Comparison of ENCODE assay signal across 1 cellular context in the genomic region with DNA sequence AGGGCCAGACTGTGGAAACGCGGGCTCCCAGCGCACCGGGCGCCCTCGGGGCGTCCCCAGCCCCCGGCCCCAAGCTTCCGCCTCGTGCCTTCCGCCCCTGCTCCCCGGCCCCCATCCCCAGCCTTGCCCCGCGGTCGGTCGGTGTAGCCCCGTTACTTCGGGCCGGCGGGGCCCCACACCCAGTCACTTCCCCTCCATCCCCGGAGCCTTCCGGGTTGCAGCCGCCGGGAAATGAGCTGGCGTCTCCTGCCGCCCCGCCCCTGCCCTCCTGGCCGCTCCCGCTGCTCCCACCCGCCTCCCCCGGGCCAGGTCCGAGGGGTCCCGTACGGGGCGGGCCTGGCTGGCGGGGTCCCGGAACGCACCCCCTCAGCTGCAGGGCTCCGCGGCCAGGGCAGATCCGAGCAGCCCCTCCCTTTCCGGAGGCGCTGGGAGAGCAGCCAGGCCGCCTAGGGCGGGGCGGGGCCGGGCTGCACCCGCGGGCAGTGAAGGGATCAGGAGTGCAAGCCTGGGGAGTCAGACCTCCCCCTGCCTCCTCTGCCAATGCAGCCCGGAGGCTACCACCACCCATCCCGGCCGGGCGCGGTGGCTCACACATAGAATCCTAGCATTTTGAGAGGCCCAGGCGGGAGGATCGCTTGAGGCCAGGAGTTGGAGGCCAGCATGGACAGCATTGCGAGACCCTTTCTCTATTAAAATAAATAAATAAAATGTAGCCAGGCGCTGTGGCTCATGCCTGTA.
TF ChIP-seq lines count a peak whose summit lies in the region.

No MANE protein-coding gene starts in this region.

TF ChIP-seq in HepG2, 621 proteins besides CTCF, POLR2A, EP300 and RAD21 (continued from another document and continues in another):
- TF ChIP-seq, protein P1, sequence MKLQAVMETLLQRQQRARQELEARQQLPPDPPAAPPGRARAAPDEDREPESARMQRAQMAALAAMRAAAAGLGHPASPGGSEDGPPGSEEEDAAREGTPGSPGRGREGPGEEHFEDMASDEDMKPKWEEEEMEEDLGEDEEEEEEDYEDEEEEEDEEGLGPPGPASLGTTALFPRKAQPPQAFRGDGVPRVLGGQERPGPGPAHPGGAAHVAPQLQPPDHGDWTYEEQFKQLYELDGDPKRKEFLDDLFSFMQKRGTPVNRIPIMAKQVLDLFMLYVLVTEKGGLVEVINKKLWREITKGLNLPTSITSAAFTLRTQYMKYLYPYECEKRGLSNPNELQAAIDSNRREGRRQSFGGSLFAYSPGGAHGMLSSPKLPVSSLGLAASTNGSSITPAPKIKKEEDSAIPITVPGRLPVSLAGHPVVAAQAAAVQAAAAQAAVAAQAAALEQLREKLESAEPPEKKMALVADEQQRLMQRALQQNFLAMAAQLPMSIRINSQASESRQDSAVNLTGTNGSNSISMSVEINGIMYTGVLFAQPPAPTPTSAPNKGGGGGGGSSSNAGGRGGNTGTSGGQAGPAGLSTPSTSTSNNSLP (IDR thresholded peaks at IDR 0.05; ENCODE audit: low read depth, low read length): no peak
- TF ChIP-seq ZNF660 (CRISPR knock-in tag; IDR thresholded peaks at IDR 0.05; ENCODE audit: borderline replicate concordance, low read depth): no peak
- TF ChIP-seq, protein P2, sequence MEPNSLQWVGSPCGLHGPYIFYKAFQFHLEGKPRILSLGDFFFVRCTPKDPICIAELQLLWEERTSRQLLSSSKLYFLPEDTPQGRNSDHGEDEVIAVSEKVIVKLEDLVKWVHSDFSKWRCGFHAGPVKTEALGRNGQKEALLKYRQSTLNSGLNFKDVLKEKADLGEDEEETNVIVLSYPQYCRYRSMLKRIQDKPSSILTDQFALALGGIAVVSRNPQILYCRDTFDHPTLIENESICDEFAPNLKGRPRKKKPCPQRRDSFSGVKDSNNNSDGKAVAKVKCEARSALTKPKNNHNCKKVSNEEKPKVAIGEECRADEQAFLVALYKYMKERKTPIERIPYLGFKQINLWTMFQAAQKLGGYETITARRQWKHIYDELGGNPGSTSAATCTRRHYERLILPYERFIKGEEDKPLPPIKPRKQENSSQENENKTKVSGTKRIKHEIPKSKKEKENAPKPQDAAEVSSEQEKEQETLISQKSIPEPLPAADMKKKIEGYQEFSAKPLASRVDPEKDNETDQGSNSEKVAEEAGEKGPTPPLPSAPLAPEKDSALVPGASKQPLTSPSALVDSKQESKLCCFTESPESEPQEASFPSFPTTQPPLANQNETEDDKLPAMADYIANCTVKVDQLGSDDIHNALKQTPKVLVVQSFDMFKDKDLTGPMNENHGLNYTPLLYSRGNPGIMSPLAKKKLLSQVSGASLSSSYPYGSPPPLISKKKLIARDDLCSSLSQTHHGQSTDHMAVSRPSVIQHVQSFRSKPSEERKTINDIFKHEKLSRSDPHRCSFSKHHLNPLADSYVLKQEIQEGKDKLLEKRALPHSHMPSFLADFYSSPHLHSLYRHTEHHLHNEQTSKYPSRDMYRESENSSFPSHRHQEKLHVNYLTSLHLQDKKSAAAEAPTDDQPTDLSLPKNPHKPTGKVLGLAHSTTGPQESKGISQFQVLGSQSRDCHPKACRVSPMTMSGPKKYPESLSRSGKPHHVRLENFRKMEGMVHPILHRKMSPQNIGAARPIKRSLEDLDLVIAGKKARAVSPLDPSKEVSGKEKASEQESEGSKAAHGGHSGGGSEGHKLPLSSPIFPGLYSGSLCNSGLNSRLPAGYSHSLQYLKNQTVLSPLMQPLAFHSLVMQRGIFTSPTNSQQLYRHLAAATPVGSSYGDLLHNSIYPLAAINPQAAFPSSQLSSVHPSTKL (CRISPR knock-in tag; IDR thresholded peaks at IDR 0.05): 0 out of 2 replicates have a peak, but pooled peaks have one; percentile 17
- no peak for TF ChIP-seq HIVEP1 (CRISPR knock-in tag; IDR thresholded peaks at IDR 0.05)
- no peak for TF ChIP-seq E2F5 (CRISPR knock-in tag; conservative IDR thresholded peaks at IDR 0.05)
- no peak for TF ChIP-seq ZNF841 (CRISPR knock-in tag; IDR thresholded peaks at IDR 0.05; ENCODE audit: borderline replicate concordance)
- TF ChIP-seq, protein P3, sequence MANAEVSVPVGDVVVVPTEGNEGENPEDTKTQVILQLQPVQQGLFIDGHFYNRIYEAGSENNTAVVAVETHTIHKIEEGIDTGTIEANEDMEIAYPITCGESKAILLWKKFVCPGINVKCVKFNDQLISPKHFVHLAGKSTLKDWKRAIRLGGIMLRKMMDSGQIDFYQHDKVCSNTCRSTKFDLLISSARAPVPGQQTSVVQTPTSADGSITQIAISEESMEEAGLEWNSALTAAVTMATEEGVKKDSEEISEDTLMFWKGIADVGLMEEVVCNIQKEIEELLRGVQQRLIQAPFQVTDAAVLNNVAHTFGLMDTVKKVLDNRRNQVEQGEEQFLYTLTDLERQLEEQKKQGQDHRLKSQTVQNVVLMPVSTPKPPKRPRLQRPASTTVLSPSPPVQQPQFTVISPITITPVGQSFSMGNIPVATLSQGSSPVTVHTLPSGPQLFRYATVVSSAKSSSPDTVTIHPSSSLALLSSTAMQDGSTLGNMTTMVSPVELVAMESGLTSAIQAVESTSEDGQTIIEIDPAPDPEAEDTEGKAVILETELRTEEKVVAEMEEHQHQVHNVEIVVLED (CRISPR knock-in tag; IDR thresholded peaks at IDR 0.05; ENCODE audit: borderline replicate concordance): no peak
- peak; percentile 49; the same call in 1 of the 2 replicates for TF ChIP-seq PAXIP1 (CRISPR knock-in tag; conservative IDR thresholded peaks at IDR 0.05)
- no peak for TF ChIP-seq DNMT3B (CRISPR knock-in tag; conservative IDR thresholded peaks at IDR 0.05)
- no peak for TF ChIP-seq ZNF761 (CRISPR knock-in tag; conservative IDR thresholded peaks at IDR 0.05)
- TF ChIP-seq ZNF18 (CRISPR knock-in tag; IDR thresholded peaks at IDR 0.05; ENCODE audit: insufficient replicate concordance): no peak
- TF ChIP-seq ZSCAN21 (CRISPR knock-in tag; IDR thresholded peaks at IDR 0.05; ENCODE audit: borderline replicate concordance): no peak
- TF ChIP-seq ETV6 (CRISPR knock-in tag; conservative IDR thresholded peaks at IDR 0.05): no peak
- no peak for TF ChIP-seq PRPF4 (IDR thresholded peaks at IDR 0.05; ENCODE audit: low read depth, low read length, poor library complexity, severe bottlenecking)
- TF ChIP-seq TEAD2 (CRISPR knock-in tag; IDR thresholded peaks at IDR 0.05): no peak
- no peak for TF ChIP-seq ZNF816 (CRISPR knock-in tag; IDR thresholded peaks at IDR 0.05; ENCODE audit: borderline replicate concordance)
- no peak for TF ChIP-seq NR0B2 (CRISPR knock-in tag; IDR thresholded peaks at IDR 0.05)
- TF ChIP-seq ATF3 (CRISPR knock-in tag; IDR thresholded peaks at IDR 0.05): no peak
- no peak for TF ChIP-seq ZNF83 (CRISPR knock-in tag; IDR thresholded peaks at IDR 0.05; ENCODE audit: borderline replicate concordance)
- peak; percentile 24; the same call in 1 of the 2 replicates for TF ChIP-seq THAP8 (CRISPR knock-in tag; IDR thresholded peaks at IDR 0.05; ENCODE audit: borderline replicate concordance)
- TF ChIP-seq SALL2 (CRISPR knock-in tag; IDR thresholded peaks at IDR 0.05): no peak
- no peak for TF ChIP-seq NCOR1 (IDR thresholded peaks at IDR 0.05; ENCODE audit: borderline replicate concordance, low read length)
- TF ChIP-seq HOXA9 (CRISPR knock-in tag; IDR thresholded peaks at IDR 0.05; ENCODE audit: borderline replicate concordance): no peak
- TF ChIP-seq ZNF549 (CRISPR knock-in tag; IDR thresholded peaks at IDR 0.05): no peak
- no peak for TF ChIP-seq HDAC6 (IDR thresholded peaks at IDR 0.05; ENCODE audit: low read depth, low read length)
- TF ChIP-seq ZFP62 (CRISPR knock-in tag; IDR thresholded peaks at IDR 0.05): no peak
- TF ChIP-seq, protein P4, sequence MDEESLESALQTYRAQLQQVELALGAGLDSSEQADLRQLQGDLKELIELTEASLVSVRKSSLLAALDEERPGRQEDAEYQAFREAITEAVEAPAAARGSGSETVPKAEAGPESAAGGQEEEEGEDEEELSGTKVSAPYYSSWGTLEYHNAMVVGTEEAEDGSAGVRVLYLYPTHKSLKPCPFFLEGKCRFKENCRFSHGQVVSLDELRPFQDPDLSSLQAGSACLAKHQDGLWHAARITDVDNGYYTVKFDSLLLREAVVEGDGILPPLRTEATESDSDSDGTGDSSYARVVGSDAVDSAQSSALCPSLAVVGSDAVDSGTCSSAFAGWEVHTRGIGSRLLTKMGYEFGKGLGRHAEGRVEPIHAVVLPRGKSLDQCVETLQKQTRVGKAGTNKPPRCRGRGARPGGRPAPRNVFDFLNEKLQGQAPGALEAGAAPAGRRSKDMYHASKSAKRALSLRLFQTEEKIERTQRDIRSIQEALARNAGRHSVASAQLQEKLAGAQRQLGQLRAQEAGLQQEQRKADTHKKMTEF (CRISPR knock-in tag; IDR thresholded peaks at IDR 0.05): peak; percentile 66; the same call in 1 of the 2 replicates
- no peak for TF ChIP-seq HHEX (CRISPR knock-in tag; IDR thresholded peaks at IDR 0.05)
- TF ChIP-seq ZMYM2 (CRISPR knock-in tag; IDR thresholded peaks at IDR 0.05): no peak
- TF ChIP-seq ZNF572 (CRISPR knock-in tag; IDR thresholded peaks at IDR 0.05): no peak
- peak; percentile 37; the same call in 1 of the 2 replicates for TF ChIP-seq RXRB (CRISPR knock-in tag; IDR thresholded peaks at IDR 0.05; ENCODE audit: borderline replicate concordance)
- no peak for TF ChIP-seq GATAD2A (CRISPR knock-in tag; IDR thresholded peaks at IDR 0.05)
- TF ChIP-seq ZNF543 (CRISPR knock-in tag; IDR thresholded peaks at IDR 0.05): no peak
- 0 out of 2 replicates have a peak, but pooled peaks have one; percentile 23 for TF ChIP-seq AKAP8 (CRISPR knock-in tag; IDR thresholded peaks at IDR 0.05)
- no peak for TF ChIP-seq ZNF766 (CRISPR knock-in tag; IDR thresholded peaks at IDR 0.05; ENCODE audit: borderline replicate concordance)
- no peak for TF ChIP-seq RBAK (CRISPR knock-in tag; IDR thresholded peaks at IDR 0.05)
- peak; percentile 64 for TF ChIP-seq AGO2 (optimal IDR thresholded peaks at IDR 0.05; ENCODE audit: low read depth, low read length)
- no peak for TF ChIP-seq ARID2 (CRISPR knock-in tag; IDR thresholded peaks at IDR 0.05; ENCODE audit: borderline replicate concordance)
- TF ChIP-seq, protein P5, sequence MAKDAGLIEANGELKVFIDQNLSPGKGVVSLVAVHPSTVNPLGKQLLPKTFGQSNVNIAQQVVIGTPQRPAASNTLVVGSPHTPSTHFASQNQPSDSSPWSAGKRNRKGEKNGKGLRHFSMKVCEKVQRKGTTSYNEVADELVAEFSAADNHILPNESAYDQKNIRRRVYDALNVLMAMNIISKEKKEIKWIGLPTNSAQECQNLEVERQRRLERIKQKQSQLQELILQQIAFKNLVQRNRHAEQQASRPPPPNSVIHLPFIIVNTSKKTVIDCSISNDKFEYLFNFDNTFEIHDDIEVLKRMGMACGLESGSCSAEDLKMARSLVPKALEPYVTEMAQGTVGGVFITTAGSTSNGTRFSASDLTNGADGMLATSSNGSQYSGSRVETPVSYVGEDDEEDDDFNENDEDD (CRISPR knock-in tag; IDR thresholded peaks at IDR 0.05; ENCODE audit: borderline replicate concordance): no peak
- no peak for TF ChIP-seq BRCA1 (CRISPR knock-in tag; IDR thresholded peaks at IDR 0.05)
- TF ChIP-seq ZFP36L1 (CRISPR knock-in tag; IDR thresholded peaks at IDR 0.05): no peak
- TF ChIP-seq NFIB (CRISPR knock-in tag; IDR thresholded peaks at IDR 0.05; ENCODE audit: borderline replicate concordance): no peak
